In genomic region chr19:41883463-41883820, GRCh38 we compare ENCODE assay signal across 8 cellular contexts. TPM values are rescaled to one million over a fixed set of nuclear protein-coding genes. Genes with fewer than 3 reads are reported as not detected.
DNase-seq lines count a peak whose midpoint lies in the region; ATAC-seq and TF ChIP-seq lines count a peak whose summit lies in the region.

No MANE protein-coding gene starts in this region.

- no peaks in the 10 kb centered on the region for H3K9me3 Mint-ChIP-seq in activated T-cell treated with anti-CD3 and anti-CD28 coated beads, Interleukin-2, amount 50 U/mL, for 4 hours
- H3K9me3 Mint-ChIP-seq in type B pancreatic cell: no peaks in the 10 kb centered on the region

- no peaks in the 10 kb centered on the region for H3K27me3 Mint-ChIP-seq in activated T-cell treated with anti-CD3 and anti-CD28 coated beads, Interleukin-2, amount 50 U/mL, for 4 hours (ENCODE audit: low read depth)
- peaks cover 30% of the 10 kb centered on the region for H3K27me3 Mint-ChIP-seq in type B pancreatic cell

- peaks cover 65% of the 10 kb centered on the region for H3K4me1 Mint-ChIP-seq in activated T-cell treated with anti-CD3 and anti-CD28 coated beads, Interleukin-2, amount 50 U/mL, for 4 hours (ENCODE audit: low read depth)
- H3K4me1 Mint-ChIP-seq in type B pancreatic cell (ENCODE audit: unreplicated experiment): peaks cover 22% of the 10 kb centered on the region

- H3K4me3 ChIP-seq in body of pancreas (peak overlapping the region; percentile 60 to 93), lower leg skin (ENCODE audit: low read depth, poor library complexity, severe bottlenecking) (peak overlapping the region; percentile 74)

- H3K4me1 ChIP-seq in body of pancreas: peaks cover 36% of the 10 kb centered on the region

- H3K9me3 ChIP-seq in body of pancreas: no peaks in the 10 kb centered on the region

- peaks cover 7% of the 10 kb centered on the region for H3K36me3 Mint-ChIP-seq in activated T-cell treated with anti-CD3 and anti-CD28 coated beads, Interleukin-2, amount 50 U/mL, for 4 hours (ENCODE audit: insufficient read depth)
- no peaks in the 10 kb centered on the region for H3K36me3 Mint-ChIP-seq in type B pancreatic cell

- ATAC-seq in activated T-cell treated with anti-CD3 and anti-CD28 coated beads, Interleukin-2, amount 50 U/mL, for 4 hours: no peak
- ATAC-seq in body of pancreas (no peak), sciatic nerve (no peak)

- peak overlapping the region; percentile 69 to 83 (median 78) for H3K27ac ChIP-seq in body of pancreas

- H3K4me3 Mint-ChIP-seq in activated T-cell treated with anti-CD3 and anti-CD28 coated beads, Interleukin-2, amount 50 U/mL, for 4 hours: peak overlapping the region; percentile 99
- H3K4me3 Mint-ChIP-seq in type B pancreatic cell: peak overlapping the region; percentile 97

- WGBS in body of pancreas, 2 donors: 1 to 5% methylated on average over 7 to 23 of the region's 23 CpGs
- WGBS in lower leg skin, 2 donors: 1% methylated on average over 21 of the region's 23 CpGs

- peak overlapping the region; percentile 90 for H3K27ac Mint-ChIP-seq in type B pancreatic cell

- intact Hi-C loops in body of pancreas (cut with DNase I): no loop called here
- intact Hi-C loops in lower leg skin (cut with DNase I; ENCODE audit: low total_unique reads): no loop called here
- intact Hi-C loops in sciatic nerve (cut with DNase I): no loop called here

- no peak for DNase-seq in activated T-cell treated with anti-CD3 and anti-CD28 coated beads, Interleukin-2, amount 50 U/mL, for 4 hours
- DNase-seq in activated T-cell treated with anti-CD3 and anti-CD28 coated beads, Interleukin-2, amount 50 U/mL, for 1 hour: no peak
- DNase-seq in body of pancreas: no peak
- no peak for DNase-seq in lower leg skin (ENCODE audit: low spot score in 2 of 2)
- DNase-seq in type B pancreatic cell (ENCODE audit: extremely low spot score, unreplicated experiment): no peak
- no peak for DNase-seq in hippocampal formation (lab: John Stamatoyannopoulos, UW)
- DNase-seq in putamen (ENCODE audit: low spot score): no peak
- no peak for DNase-seq in sciatic nerve (ENCODE audit: low spot score)

- H3K27me3 ChIP-seq in body of pancreas: no peaks in the 10 kb centered on the region

- TF ChIP-seq CTCF in body of pancreas (IDR thresholded peaks at IDR 0.05) (no peak), lower leg skin (IDR thresholded peaks at IDR 0.05) (no peak), type B pancreatic cell (conservative IDR thresholded peaks at IDR 0.05) (no peak)

- no peaks in the 10 kb centered on the region for H3K36me3 ChIP-seq in body of pancreas (replicated peaks in 1 of 2; ENCODE audit: insufficient read depth in 1 of 2, low read depth in 2 of 2)

- TF ChIP-seq POLR2A in body of pancreas (IDR thresholded peaks at IDR 0.05): no peak
- no peak for TF ChIP-seq POLR2A in lower leg skin (IDR thresholded peaks at IDR 0.05)

RNA-seq across cellular contexts. Expression of gene ARHGEF1, which starts 0.5 kb away (rescaled TPM):
- total RNA-seq in activated T-cell treated with anti-CD3 and anti-CD28 coated beads, Interleukin-2, amount 50 U/mL, for 4 hours: 100 to 1,000 TPM; 286 to 314 (median 301) TPM
- total RNA-seq in body of pancreas (100 to 1,000 TPM in 1 of 2 donors, 10 to 100 TPM in 1; 43.8 to 104 TPM), lower leg skin (10 to 100 TPM; 56.9 to 94.3 (median 68.7) TPM), type B pancreatic cell (ENCODE audit: low replicate concordance) (51.7 and 58.9 TPM in 2 replicates), sciatic nerve (137 TPM)

RNA-seq across cellular contexts. Expression of gene CD79A, which starts 6.4 kb away (rescaled TPM):
- 1 to 10 TPM; 2.2 to 7.8 (median 2.7) TPM for total RNA-seq in activated T-cell treated with anti-CD3 and anti-CD28 coated beads, Interleukin-2, amount 50 U/mL, for 4 hours
- total RNA-seq in body of pancreas (not detected), lower leg skin (under 1 TPM in 1 of 4 donors, not detected in 3; 0.81 TPM), type B pancreatic cell (ENCODE audit: low replicate concordance) (0.48 and 0.52 TPM in 2 replicates), sciatic nerve (2.1 TPM)

RNA-seq across cellular contexts. Expression of gene RPS19, which starts 23.4 kb away (rescaled TPM):
- 1,000 to 10,000 TPM; 3,437 to 3,718 (median 3,468) TPM for total RNA-seq in activated T-cell treated with anti-CD3 and anti-CD28 coated beads, Interleukin-2, amount 50 U/mL, for 4 hours
- 100 to 1,000 TPM; 454 to 832 TPM for total RNA-seq in body of pancreas
- 1,000 to 10,000 TPM; 1,327 to 3,048 (median 2,121) TPM for total RNA-seq in lower leg skin
- total RNA-seq in type B pancreatic cell (ENCODE audit: low replicate concordance): 3,159 and 4,081 TPM in 2 replicates
- 788 TPM for total RNA-seq in sciatic nerve

RNA-seq across cellular contexts. Expression of gene DMRTC2, which starts 38.6 kb away (rescaled TPM):
- total RNA-seq in activated T-cell treated with anti-CD3 and anti-CD28 coated beads, Interleukin-2, amount 50 U/mL, for 4 hours: not detected
- total RNA-seq in body of pancreas (not detected), lower leg skin (not detected), type B pancreatic cell (ENCODE audit: low replicate concordance) (not detected in 2 replicates), sciatic nerve (not detected)

RNA-seq across cellular contexts. Expression of gene LYPD4, which starts 39.0 kb away (rescaled TPM):
- total RNA-seq in activated T-cell treated with anti-CD3 and anti-CD28 coated beads, Interleukin-2, amount 50 U/mL, for 4 hours: not detected
- not detected for total RNA-seq in body of pancreas
- total RNA-seq in lower leg skin: not detected
- total RNA-seq in type B pancreatic cell (ENCODE audit: low replicate concordance): not detected in 2 replicates
- not detected for total RNA-seq in sciatic nerve
